Comparison of ENCODE assay signal across 27 cellular contexts in the genomic region with DNA sequence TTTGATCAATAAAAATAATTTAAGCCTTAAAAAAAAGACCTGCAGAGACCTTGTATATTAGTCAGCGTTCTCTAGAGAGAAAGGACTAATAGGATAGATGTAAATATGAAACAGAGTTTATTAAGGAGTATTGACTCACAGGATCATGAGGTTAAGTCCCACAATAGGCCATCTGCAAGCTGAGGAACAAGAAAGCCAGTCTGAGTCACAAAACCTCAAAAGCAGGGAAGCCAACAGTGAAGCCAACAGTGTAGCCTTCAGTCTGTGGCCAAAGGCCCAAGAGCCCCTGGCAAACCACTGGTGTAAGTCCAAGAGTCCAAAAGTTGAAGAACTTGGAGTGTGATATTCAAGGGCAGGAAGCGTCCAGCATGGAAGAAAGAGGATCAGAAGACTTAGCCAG.
DNase-seq lines count a peak whose midpoint lies in the region; ATAC-seq and TF ChIP-seq lines count a peak whose summit lies in the region.
"Had no signal": no experiment of that assay in that cellular context is flagged by ENCODE, and none has a peak within 500 bp of the region (broad histone marks: within the 10 kb centered on the region; RNA-seq: fewer than 3 reads in every experiment).

No MANE protein-coding gene starts in this region.

- ATAC-seq in HG02642 (IDR thresholded peaks at IDR 0.05; ENCODE audit: poor library complexity, unreplicated experiment) (no peak), HG03469 (IDR thresholded peaks at IDR 0.05; ENCODE audit: unreplicated experiment) (no peak)
- ATAC-seq: activated naive CD8-positive, alpha-beta T cell treated with anti-CD3 and anti-CD28 coated beads, Interleukin-2, amount 50 U/mL, for 24 hours; gastroesophageal sphincter; left colon had no signal

- peak; percentile 39 for DNase-seq in AG04450 (ENCODE audit: low read depth, low spot score)
- peak; percentile 65 for DNase-seq in GM04503 (ENCODE audit: low read depth)
- DNase-seq in SK-MEL-5 (ENCODE audit: low read depth, low spot score) = peak; percentile 8
- DNase-seq in foreskin fibroblast = peak; percentile 77 to 90
- no peak for DNase-seq in NCI-H524 treated with DMSO at 0.1 percent for 48 hours (lab: John Stamatoyannopoulos, UW)
- DNase-seq in cortex of kidney (lab: John Stamatoyannopoulos, UW) = no peak
- DNase-seq: 8988T; activated CD4-positive, alpha-beta T cell treated with anti-CD3 and anti-CD28 coated beads, Interleukin-2, amount 10 ng/mL, durations not matched to agents 24 days and 14 days; activated naive CD8-positive, alpha-beta T cell treated with anti-CD3 and anti-CD28 coated beads, Interleukin-2, amount 50 U/mL, for 24 hours; activated T-cell treated with anti-CD3 and anti-CD28 coated beads, Interleukin-2, amount 50 U/mL, for 24 hours; effector CD4-positive, alpha-beta T cell; left colon; NCI-H1092 treated with DMSO at 0.1 percent for 48 hours; NCI-H1930; NCI-H526 treated with DMSO at 0.1 percent for 48 hours; SHP77; stimulated activated CD4-positive, alpha-beta T cell treated with anti-CD3 and anti-CD28 coated beads, Interleukin-4, amount 100 ng/mL, for 1 hour; substantia nigra; WERI-Rb-1 had no signal

- POLR2A ChIA-PET in AG04450 (lab: Yijun Ruan, JAX) = no interaction called here

- H3K27ac ChIP-seq in AG04450 (ENCODE audit: low read depth, low read length) = no peak overlapping the region
- H3K27ac ChIP-seq: BLaER1, gastroesophageal sphincter, hepatocyte, neural progenitor cell, right atrium auricular region, WERI-Rb-1 had no signal

- H3K4me3 ChIP-seq in AG04450 (ENCODE audit: low read depth, low read length) (no peak overlapping the region), foreskin fibroblast (ENCODE audit: low read depth in 1 of 2, low read length in 2 of 2) (no peak overlapping the region)
- H3K4me3 ChIP-seq: BLaER1, gastroesophageal sphincter, HAP-1, hepatocyte, neural progenitor cell, right atrium auricular region had no signal

- in situ Hi-C loops in SK-MEL-5 (cut with HindIII; ENCODE audit: low pct_unique_long_range_greater_than_20kb, low sequenced_read_pairs) = no loop called here

- H3K27me3 ChIP-seq in AG04450 (ENCODE audit: control insufficient read depth, insufficient read depth, low read length) = no peaks in the 10 kb centered on the region
- H3K27me3 ChIP-seq: BLaER1, hepatocyte, neural progenitor cell, right atrium auricular region had no signal

- H3K9me3 ChIP-seq in AG04450 (ENCODE audit: control insufficient read depth, insufficient read depth, low read length) = no peaks in the 10 kb centered on the region
- H3K9me3 ChIP-seq: BLaER1, gastroesophageal sphincter, HAP-1, right atrium auricular region had no signal

- CTCF ChIA-PET in AG04450 (lab: Charles Lee) = no interaction called here

- no peak for TF ChIP-seq CTCF in AG04450 (IDR thresholded peaks at IDR 0.05; ENCODE audit: low read depth, low read length)
- TF ChIP-seq CTCF in foreskin fibroblast (IDR thresholded peaks at IDR 0.05; ENCODE audit: low read depth, low read length) = no peak

Comparison
In these comparisons a context has a peak if more than half of its experiments do, and no peak if none do; other contexts are left out.
1. DNase-seq: peak in AG04450 (single experiment), GM04503 (single experiment), SK-MEL-5 (single experiment) and foreskin fibroblast (2 of 2); none in NCI-H524 treated with DMSO at 0.1 percent for 48 hours (single experiment) and cortex of kidney (single experiment).